11 cellular contexts compared by ENCODE assay signal in the genomic region with DNA sequence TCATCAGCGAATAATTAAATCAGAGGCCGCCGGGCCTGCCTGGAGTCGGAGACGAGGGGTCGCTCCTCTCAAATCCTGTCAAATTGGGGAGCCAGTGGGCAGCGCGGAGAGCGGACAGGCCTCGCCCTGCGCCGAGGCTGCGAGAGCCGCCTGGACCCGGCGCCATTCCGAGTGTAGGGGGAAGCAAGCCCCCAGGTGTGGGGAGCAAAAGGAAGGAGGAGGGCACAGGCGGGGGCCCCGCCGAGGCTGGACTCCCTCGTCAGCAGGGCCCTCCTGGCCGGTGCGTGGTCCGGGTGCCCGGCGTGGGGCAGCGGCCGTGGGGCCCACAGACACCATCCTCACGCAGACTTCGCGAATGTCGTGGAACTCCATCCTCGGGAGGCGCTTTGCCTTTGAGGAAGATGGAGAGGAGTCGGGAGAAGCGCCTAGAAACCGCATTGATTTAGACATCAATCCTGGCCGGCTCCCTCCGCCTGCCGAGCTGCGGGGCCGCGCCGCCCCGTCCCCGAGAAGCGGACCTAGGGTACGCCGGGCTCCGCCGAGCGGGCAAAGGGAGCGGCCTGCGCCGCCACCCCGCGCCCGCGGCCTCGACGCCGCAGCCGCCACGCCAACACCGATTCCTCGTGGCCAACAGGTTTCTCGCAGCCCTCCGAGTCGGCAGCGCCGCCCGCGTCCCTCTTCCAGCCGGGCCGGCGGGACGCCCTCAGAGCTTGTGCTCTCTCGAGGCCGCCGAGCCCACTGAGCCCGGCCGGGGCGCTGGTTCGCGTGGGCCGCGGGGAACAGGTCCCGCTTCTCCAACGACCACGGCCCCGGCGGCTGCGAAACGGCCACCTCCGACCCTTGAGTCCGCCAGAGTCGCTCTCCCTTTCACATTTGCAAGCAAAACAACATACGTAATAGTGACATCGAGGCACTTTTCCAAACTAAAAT. TPM values are rescaled to one million over a fixed set of nuclear protein-coding genes. Genes with fewer than 3 reads are reported as not detected.
DNase-seq lines count a peak whose midpoint lies in the region; ATAC-seq and TF ChIP-seq lines count a peak whose summit lies in the region.
"Had no signal": no experiment of that assay in that cellular context is flagged by ENCODE, and none has a peak within 500 bp of the region (broad histone marks: within the 10 kb centered on the region; RNA-seq: fewer than 3 reads in every experiment).

No MANE protein-coding gene starts in this region.

- H3K27me3 ChIP-seq in psoas muscle (ENCODE audit: insufficient read depth in 3 of 3, low read length in 2 of 3), result peaks cover 0 to 99% (median 42%) of the 10 kb centered on the region in 3 donors

- H3K4me3 Mint-ChIP-seq in IgD-negative memory B cell, result no peak overlapping the region
- H3K4me3 Mint-ChIP-seq: activated naive CD4-positive, alpha-beta T cell treated with anti-CD3 and anti-CD28 coated beads for 36 hours had no signal

- no peaks in the 10 kb centered on the region for H3K36me3 ChIP-seq in psoas muscle (ENCODE audit: insufficient read depth in 1 of 2, low read depth in 1 of 2)
- H3K36me3 ChIP-seq: prostate gland had no signal

- peak; percentile 50 for DNase-seq in ELF-1 (ENCODE audit: low read depth, low spot score)
- DNase-seq in psoas muscle, result no peak
- DNase-seq in DMS153 treated with DMSO at 0.1 percent for 48 hours (lab: John Stamatoyannopoulos, UW; ENCODE audit: unreplicated experiment), result no peak
- DNase-seq in NOMO-1 treated with dmso at 0.1 percent for 144 hours (lab: John Stamatoyannopoulos, UW; ENCODE audit: unreplicated experiment), result no peak
- DNase-seq: activated CD4-positive, CD25-positive, alpha-beta regulatory T cell; activated naive CD4-positive, alpha-beta T cell treated with anti-CD3 and anti-CD28 coated beads for 36 hours had no signal

- peaks cover 5 to 9% (median 6%) of the 10 kb centered on the region in 3 donors for H3K9me3 Mint-ChIP-seq in IgD-negative memory B cell

- WGBS in psoas muscle, 3 donors, result 4 to 7% (median 6%) methylated on average over 75 to 99 of the region's 99 CpGs

- no peaks in the 10 kb centered on the region for H3K36me3 Mint-ChIP-seq in IgD-negative memory B cell

- peak overlapping the region; percentile 47 for H3K4me3 ChIP-seq in iPS-11a (ENCODE audit: low read depth, low read length)
- peak overlapping the region; percentile 44 for H3K4me3 ChIP-seq in psoas muscle
- H3K4me3 ChIP-seq: prostate gland had no signal

- no peak overlapping the region for H3K27ac ChIP-seq in psoas muscle
- H3K27ac ChIP-seq: prostate gland had no signal

- ATAC-seq in psoas muscle (no peak), GM19397 (IDR thresholded peaks at IDR 0.05; ENCODE audit: unreplicated experiment) (no peak), HG02885 (IDR thresholded peaks at IDR 0.05; ENCODE audit: poor library complexity, unreplicated experiment) (no peak)

- peak overlapping the region in 2 of 3 donors; percentile 88 for H3K27ac Mint-ChIP-seq in IgD-negative memory B cell
- H3K27ac Mint-ChIP-seq: activated naive CD4-positive, alpha-beta T cell treated with anti-CD3 and anti-CD28 coated beads for 36 hours had no signal

- intact Hi-C loops in psoas muscle (cut with DNase I), result no loop called here

- peaks cover 2 to 8% (median 4%) of the 10 kb centered on the region in 3 donors for H3K4me1 Mint-ChIP-seq in IgD-negative memory B cell

- peaks cover 48% of the 10 kb centered on the region for H3K27me3 Mint-ChIP-seq in IgD-negative memory B cell

- no peaks in the 10 kb centered on the region for H3K9me3 ChIP-seq in psoas muscle
- H3K9me3 ChIP-seq: prostate gland had no signal

- H3K4me1 ChIP-seq in psoas muscle, result peaks cover 7% of the 10 kb centered on the region
- H3K4me1 ChIP-seq: prostate gland had no signal

- TF ChIP-seq CTCF in psoas muscle (IDR thresholded peaks at IDR 0.05), result no peak

RNA-seq across cellular contexts. Expression of a gene that starts 6.7 kb away (rescaled TPM):
- polyA plus RNA-seq in IgD-negative memory B cell (not detected), psoas muscle (under 1 TPM in 1 of 3 donors, not detected in 2; under 0.01 TPM)
- under 1 TPM in 3 of 4 donors, not detected in 1; 0.02 to 0.04 (median 0.04) TPM for total RNA-seq in psoas muscle
- total RNA-seq: activated naive CD4-positive, alpha-beta T cell treated with anti-CD3 and anti-CD28 coated beads for 36 hours had no signal
